ENCODE assay signal across 30 cellular contexts in the genomic region with DNA sequence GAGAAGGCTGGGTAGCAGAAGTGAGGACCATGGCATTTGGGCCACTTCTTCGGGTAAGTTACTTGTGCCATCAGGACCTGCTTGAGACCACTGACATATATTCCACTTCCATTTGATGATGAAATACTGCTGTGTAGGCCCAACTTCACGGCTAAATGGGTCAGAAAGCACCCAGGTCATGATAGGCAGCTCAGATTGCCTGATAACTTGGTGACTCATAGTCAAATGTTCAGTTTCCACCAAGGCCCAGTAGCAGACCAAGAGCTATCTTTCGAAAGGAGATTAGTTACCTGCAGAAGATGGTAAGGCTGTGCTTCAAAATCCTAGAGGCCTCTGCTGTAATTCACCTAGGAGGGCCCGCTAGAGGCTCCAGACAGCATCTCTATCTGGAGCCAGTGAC.
"Had no signal": no experiment of that assay in that cellular context is flagged by ENCODE, and none has a peak within 500 bp of the region (broad histone marks: within the 10 kb centered on the region; RNA-seq: fewer than 3 reads in every experiment).

No MANE protein-coding gene starts in this region.

- H3K36me3 Mint-ChIP-seq: activated CD8-positive, alpha-beta memory T cell treated with anti-CD3 and anti-CD28 coated beads, Interleukin-2, amount 10 ng/mL, durations not matched to agents 7 days and 5 days; activated naive CD4-positive, alpha-beta T cell treated with anti-CD3 and anti-CD28 coated beads, Interleukin-2, amount 10 ng/mL, durations not matched to agents 7 days and 5 days; stimulated activated memory B cell treated with anti-CD40 and anti-IgM and Interleukin-4, amounts not matched to agents 10 μg/mL and 1 μg/mL and 100 μg/mL, for 72 hours had no signal

- H3K4me3 ChIP-seq: colonic mucosa, dorsolateral prefrontal cortex, gastrocnemius medialis, left lung, lower lobe of right lung, pancreas, prostate gland, sigmoid colon, suprapubic skin, tibial artery had no signal

- DNase-seq: activated CD4-positive, alpha-beta memory T cell treated with anti-CD3 and anti-CD28 coated beads, Interleukin-2, amount 10 ng/mL, durations not matched to agents 7 days and 5 days; activated CD4-positive, alpha-beta T cell treated with anti-CD3 and anti-CD28 coated beads, Interleukin-2, amount 10 ng/mL, durations not matched to agents 7 days and 5 days; activated CD4-positive, CD25-positive, alpha-beta regulatory T cell treated with anti-CD3 and anti-CD28 coated beads, Interleukin-2, amount 50 U/mL, for 72 hours; activated CD8-positive, alpha-beta memory T cell treated with anti-CD3 and anti-CD28 coated beads, Interleukin-2, amount 10 ng/mL, durations not matched to agents 7 days and 5 days; activated gamma-delta T cell; activated naive CD4-positive, alpha-beta T cell treated with anti-CD3 and anti-CD28 coated beads, Interleukin-2, amount 10 ng/mL, durations not matched to agents 7 days and 5 days; activated T-cell treated with anti-CD3 and anti-CD28 coated beads for 4 hours; anterior cingulate cortex; colonic mucosa; dorsolateral prefrontal cortex; effector memory CD4-positive, alpha-beta T cell; gastrocnemius medialis; glutamatergic neuron; left lung; lower lobe of right lung; mesenchymal stem cell; naive thymus-derived CD8-positive, alpha-beta T cell; nucleus accumbens; pancreas; sigmoid colon; small intestine; stimulated activated CD4-positive, alpha-beta T cell treated with anti-CD3 and anti-CD28 coated beads, Interleukin-4, amount 100 ng/mL, for 24 hours; T1000; tibial artery; WERI-Rb-1 had no signal

- H3K9me3 Mint-ChIP-seq: activated naive CD4-positive, alpha-beta T cell treated with anti-CD3 and anti-CD28 coated beads, Interleukin-2, amount 10 ng/mL, durations not matched to agents 7 days and 5 days; stimulated activated memory B cell treated with anti-CD40 and anti-IgM and Interleukin-4, amounts not matched to agents 10 μg/mL and 1 μg/mL and 100 μg/mL, for 72 hours had no signal

- H3K4me1 Mint-ChIP-seq: naive thymus-derived CD8-positive, alpha-beta T cell; stimulated activated memory B cell treated with anti-CD40 and anti-IgM and Interleukin-4, amounts not matched to agents 10 μg/mL and 1 μg/mL and 100 μg/mL, for 72 hours had no signal

- ATAC-seq: activated CD8-positive, alpha-beta memory T cell treated with anti-CD3 and anti-CD28 coated beads, Interleukin-2, amount 10 ng/mL, durations not matched to agents 7 days and 5 days; gastrocnemius medialis; left lung; lower lobe of right lung; naive thymus-derived CD8-positive, alpha-beta T cell; pancreas; stimulated activated memory B cell treated with anti-CD40 and anti-IgM and Interleukin-4, amounts not matched to agents 10 μg/mL and 1 μg/mL and 100 μg/mL, for 72 hours had no signal

- H3K27me3 Mint-ChIP-seq: activated CD4-positive, alpha-beta memory T cell treated with anti-CD3 and anti-CD28 coated beads, Interleukin-2, amount 10 ng/mL, durations not matched to agents 7 days and 5 days had no signal

- H3K27ac Mint-ChIP-seq: activated CD4-positive, alpha-beta memory T cell treated with anti-CD3 and anti-CD28 coated beads, Interleukin-2, amount 10 ng/mL, durations not matched to agents 7 days and 5 days; activated CD4-positive, alpha-beta T cell treated with anti-CD3 and anti-CD28 coated beads, Interleukin-2, amount 10 ng/mL, durations not matched to agents 7 days and 5 days; activated CD8-positive, alpha-beta memory T cell treated with anti-CD3 and anti-CD28 coated beads, Interleukin-2, amount 10 ng/mL, durations not matched to agents 7 days and 5 days; activated naive CD4-positive, alpha-beta T cell treated with anti-CD3 and anti-CD28 coated beads, Interleukin-2, amount 10 ng/mL, durations not matched to agents 7 days and 5 days; activated T-helper 1 cell treated with anti-CD3 and anti-CD28 coated beads, Interleukin-12 subunit alpha, Interleukin-12 subunit beta, Interleukin-2, Interleukin-4 antibody, amounts not matched to agents 30 ng/mL and 10 ng/mL and 1 ng/mL, durations not matched to agents 14 hours and 24 hours and 36 hours; naive thymus-derived CD8-positive, alpha-beta T cell; stimulated activated memory B cell treated with anti-CD40 and anti-IgM and Interleukin-4, amounts not matched to agents 10 μg/mL and 1 μg/mL and 100 μg/mL, for 72 hours had no signal

- H3K4me3 Mint-ChIP-seq: activated CD4-positive, alpha-beta memory T cell treated with anti-CD3 and anti-CD28 coated beads, Interleukin-2, amount 10 ng/mL, durations not matched to agents 7 days and 5 days; activated CD4-positive, alpha-beta T cell treated with anti-CD3 and anti-CD28 coated beads, Interleukin-2, amount 10 ng/mL, durations not matched to agents 7 days and 5 days; activated CD8-positive, alpha-beta memory T cell treated with anti-CD3 and anti-CD28 coated beads, Interleukin-2, amount 10 ng/mL, durations not matched to agents 7 days and 5 days; activated naive CD4-positive, alpha-beta T cell treated with anti-CD3 and anti-CD28 coated beads, Interleukin-2, amount 10 ng/mL, durations not matched to agents 7 days and 5 days; activated T-helper 1 cell treated with anti-CD3 and anti-CD28 coated beads, Interleukin-12 subunit alpha, Interleukin-12 subunit beta, Interleukin-2, Interleukin-4 antibody, amounts not matched to agents 30 ng/mL and 10 ng/mL and 1 ng/mL, durations not matched to agents 14 hours and 24 hours and 36 hours; naive thymus-derived CD8-positive, alpha-beta T cell; neural crest cell; stimulated activated memory B cell treated with anti-CD40 and anti-IgM and Interleukin-4, amounts not matched to agents 10 μg/mL and 1 μg/mL and 100 μg/mL, for 72 hours had no signal
